In the genomic region with DNA sequence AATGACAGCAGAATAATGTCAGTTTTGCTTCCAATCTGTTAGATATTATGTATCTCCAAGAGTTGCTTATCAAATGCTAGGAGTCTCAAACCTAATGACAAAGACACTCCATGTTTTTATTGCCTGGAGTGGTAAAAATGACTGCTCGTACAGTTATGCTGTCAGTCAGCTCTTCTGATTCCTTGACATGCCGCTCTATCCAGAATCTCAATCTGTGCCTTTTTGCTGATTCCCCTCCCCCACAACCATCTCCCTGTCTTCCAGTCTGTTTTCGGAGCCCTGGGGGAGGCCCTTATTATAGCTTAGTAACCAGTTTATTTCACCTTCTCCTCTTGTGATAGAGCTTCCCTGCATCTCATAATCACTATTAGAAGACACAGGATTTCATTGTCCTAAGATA, we compare ENCODE assay signal across 1 cellular context.
TF ChIP-seq lines count a peak whose summit lies in the region.

No MANE protein-coding gene starts in this region.

TF ChIP-seq in SK-N-SH, 30 proteins besides CTCF, POLR2A, EP300 and RAD21 (continued from another document):
- no peak for TF ChIP-seq ZBTB33 (IDR thresholded peaks at IDR 0.05; ENCODE audit: borderline replicate concordance, low read depth)
- no peak for TF ChIP-seq CHD2 (IDR thresholded peaks at IDR 0.05; ENCODE audit: low read length, partially characterized antibody)
- TF ChIP-seq MAX (IDR thresholded peaks at IDR 0.05; ENCODE audit: low read depth), result no peak
